Comparison of ENCODE assay signal across 9 cellular contexts in genomic region chr2:219358170-219359075, GRCh38. TPM values are rescaled to one million over a fixed set of nuclear protein-coding genes. Genes with fewer than 3 reads are reported as not detected.
DNase-seq lines count a peak whose midpoint lies in the region; ATAC-seq and TF ChIP-seq lines count a peak whose summit lies in the region.
"Had no signal": no experiment of that assay in that cellular context is flagged by ENCODE, and none has a peak within 500 bp of the region (broad histone marks: within the 10 kb centered on the region; RNA-seq: fewer than 3 reads in every experiment).

No MANE protein-coding gene starts in this region.

- 5 to 6% methylated on average over 66 of the region's 66 CpGs for WGBS in ectodermal cell, 2 experiments

- peaks cover 42% of the 10 kb centered on the region for H3K27me3 ChIP-seq in BE2C
- H3K27me3 ChIP-seq in HL-60 (ENCODE audit: insufficient read depth, poor library complexity, severe bottlenecking) = peaks cover 25% of the 10 kb centered on the region
- peaks cover 63% of the 10 kb centered on the region for H3K27me3 ChIP-seq in ectodermal cell (ENCODE audit: control insufficient read depth, insufficient read depth, low read length, poor library complexity, severe bottlenecking)
- H3K27me3 ChIP-seq in neuron (ENCODE audit: insufficient read depth, low read length) = peaks cover 37% of the 10 kb centered on the region

- H3K36me3 ChIP-seq in BE2C (no peaks in the 10 kb centered on the region), ectodermal cell (ENCODE audit: control insufficient read depth, insufficient read depth, low read length) (no peaks in the 10 kb centered on the region), neuron (ENCODE audit: insufficient read depth, low read length) (no peaks in the 10 kb centered on the region)

- H3K9me3 ChIP-seq in BE2C (no peaks in the 10 kb centered on the region), ectodermal cell (ENCODE audit: control insufficient read depth, low read length) (no peaks in the 10 kb centered on the region), neuron (ENCODE audit: low read length) (no peaks in the 10 kb centered on the region)

- no peak overlapping the region for H3K27ac ChIP-seq in HL-60 (replicated peaks)
- H3K27ac ChIP-seq in ectodermal cell (ENCODE audit: insufficient read depth, low read depth, low read length, poor library complexity, severe bottlenecking) = no peak overlapping the region

- no peak for TF ChIP-seq CTCF in BE2C (IDR thresholded peaks at IDR 0.05; ENCODE audit: low read depth, low read length)
- TF ChIP-seq CTCF in HL-60 (IDR thresholded peaks at IDR 0.05; ENCODE audit: insufficient read depth, low read length) = no peak
- TF ChIP-seq CTCF in GM10266 (IDR thresholded peaks at IDR 0.05; ENCODE audit: control insufficient read depth, insufficient read depth, low read depth, missing control alignments) = no peak

- no peak for ATAC-seq in HG02973 (IDR thresholded peaks at IDR 0.05; ENCODE audit: unreplicated experiment)

- H3K4me1 ChIP-seq in BE2C (no peaks in the 10 kb centered on the region), ectodermal cell (ENCODE audit: control insufficient read depth, insufficient read depth, low read length) (peaks cover 10% of the 10 kb centered on the region), neuron (ENCODE audit: insufficient read depth, low read length) (no peaks in the 10 kb centered on the region)

- H3K4me3 ChIP-seq in BE2C (ENCODE audit: low read depth, low read length) = peak overlapping the region; percentile 38
- H3K4me3 ChIP-seq in HL-60 (replicated peaks; ENCODE audit: insufficient read depth, low read length) = peak overlapping the region; percentile 3; the same call in 1 of the 2 replicates
- peak overlapping the region; percentile 24 for H3K4me3 ChIP-seq in ectodermal cell (ENCODE audit: insufficient read depth, low read depth, low read length)
- peak overlapping the region; percentile 6 for H3K4me3 ChIP-seq in neuron (ENCODE audit: low read length)

- H2AFZ ChIP-seq in neuron (ENCODE audit: low read depth, low read length) = no peak overlapping the region

- DNase-seq in BE2C (no peak), HL-60 (ENCODE audit: low read depth in 1 of 2, low spot score in 1 of 2) (no peak), NCI-H510A (lab: John Stamatoyannopoulos, UW) (no peak), GM10266 (ENCODE audit: extremely low spot score) (no peak), HuH-7 (ENCODE audit: low spot score) (no peak)
- DNase-seq: HFFc6 had no signal

RNA-seq across cellular contexts. Expression of gene RESP18, which starts 25.9 kb away (rescaled TPM):
- polyA plus RNA-seq in BE2C (2012; ENCODE audit: insufficient read depth, insufficient read length, low read depth) = not detected
- not detected for polyA plus RNA-seq in ectodermal cell (2013, experiment 1 of 4)
- not detected for polyA plus RNA-seq in ectodermal cell (2013, experiment 2 of 4)
- polyA plus RNA-seq in ectodermal cell (2013, experiment 3 of 4) = not detected
- 0.32 TPM for polyA plus RNA-seq in ectodermal cell (2013, experiment 4 of 4)

RNA-seq across cellular contexts. Expression of gene DNPEP, which starts 29.3 kb away (rescaled TPM):
- 70.7 TPM for polyA plus RNA-seq in BE2C (2012; ENCODE audit: insufficient read depth, insufficient read length, low read depth)
- polyA plus RNA-seq in ectodermal cell (2013, experiment 1 of 4) = 47.8 TPM
- 35.3 TPM for polyA plus RNA-seq in ectodermal cell (2013, experiment 2 of 4)
- 33.0 TPM for polyA plus RNA-seq in ectodermal cell (2013, experiment 3 of 4)
- polyA plus RNA-seq in ectodermal cell (2013, experiment 4 of 4) = 36.0 TPM

RNA-seq across cellular contexts. Expression of gene PTPRN, which starts 49.2 kb away (rescaled TPM):
- polyA plus RNA-seq in BE2C (2012; ENCODE audit: insufficient read depth, insufficient read length, low read depth) = 290 TPM
- 2.9 TPM for polyA plus RNA-seq in ectodermal cell (2013, experiment 1 of 4)
- 1.1 TPM for polyA plus RNA-seq in ectodermal cell (2013, experiment 2 of 4)
- 1.4 TPM for polyA plus RNA-seq in ectodermal cell (2013, experiment 3 of 4)
- 1.8 TPM for polyA plus RNA-seq in ectodermal cell (2013, experiment 4 of 4)

RNA-seq across cellular contexts. Expression of gene DES, which starts 59.8 kb away (rescaled TPM):
- polyA plus RNA-seq in BE2C (2012; ENCODE audit: insufficient read depth, insufficient read length, low read depth) = 1.5 TPM
- 0.65 TPM for polyA plus RNA-seq in ectodermal cell (2013, experiment 1 of 4)
- polyA plus RNA-seq in ectodermal cell (2013, experiment 2 of 4) = 0.57 TPM
- polyA plus RNA-seq in ectodermal cell (2013, experiment 3 of 4) = 1.0 TPM
- polyA plus RNA-seq in ectodermal cell (2013, experiment 4 of 4) = 0.45 TPM
